19 cellular contexts compared by ENCODE assay signal in genomic region chr7:148116195-148116594, GRCh38.
DNase-seq lines count a peak whose midpoint lies in the region; ATAC-seq and TF ChIP-seq lines count a peak whose summit lies in the region.
"Had no signal": no experiment of that assay in that cellular context is flagged by ENCODE, and none has a peak within 500 bp of the region (broad histone marks: within the 10 kb centered on the region; RNA-seq: fewer than 3 reads in every experiment).

No MANE protein-coding gene starts in this region.

- H3K4me1 ChIP-seq in smooth muscle cell (ENCODE audit: low read depth) = peaks cover 10% of the 10 kb centered on the region

- intact Hi-C loops in cardiac septum (cut with DNase I) = no loop called here
- intact Hi-C loops in MCF 10A (cut with micrococcal nuclease) = no loop called here

- POLR2A ChIA-PET in T-cell (lab: Charles Lee) = no interaction called here
- POLR2A ChIA-PET in MCF 10A (lab: Yijun Ruan, JAX) = no interaction called here

- H3K36me3 Mint-ChIP-seq in T-cell (no peaks in the 10 kb centered on the region), MCF 10A (ENCODE audit: insufficient read depth, unreplicated experiment) (no peaks in the 10 kb centered on the region)
- H3K36me3 Mint-ChIP-seq: CD4-positive, CD25-positive, alpha-beta regulatory T cell had no signal

- H3K79me2 ChIP-seq in smooth muscle cell (ENCODE audit: low read depth) = no peaks in the 10 kb centered on the region

- peaks cover 0 to 3% of the 10 kb centered on the region in 2 donors for H3K27me3 Mint-ChIP-seq in T-cell
- peaks cover 74% of the 10 kb centered on the region for H3K27me3 Mint-ChIP-seq in MCF 10A (ENCODE audit: insufficient read depth, unreplicated experiment)

- H3K9ac ChIP-seq in smooth muscle cell (ENCODE audit: low read depth) = no peak overlapping the region

- H3K4me2 ChIP-seq in smooth muscle cell = peak overlapping the region; percentile 24

- no peak overlapping the region for H2AFZ ChIP-seq in smooth muscle cell (ENCODE audit: low read depth)

- CTCF ChIA-PET in T-cell (lab: Charles Lee) (no interaction called here), MCF 10A (lab: Yijun Ruan, JAX) (interaction anchor here (2.5 kb wide), 1 partner anchor 27 kb away, joined by 9 read pairs; no protein-coding TSS in a partner anchor)

- no peak overlapping the region for H3K27ac Mint-ChIP-seq in T-cell
- no peak overlapping the region for H3K27ac Mint-ChIP-seq in MCF 10A (ENCODE audit: low read depth, unreplicated experiment)
- H3K27ac Mint-ChIP-seq: CD4-positive, CD25-positive, alpha-beta regulatory T cell had no signal

- no peaks in the 10 kb centered on the region for H3K4me1 Mint-ChIP-seq in T-cell
- no peaks in the 10 kb centered on the region for H3K4me1 Mint-ChIP-seq in MCF 10A (ENCODE audit: insufficient read depth, unreplicated experiment)
- H3K4me1 Mint-ChIP-seq: CD4-positive, CD25-positive, alpha-beta regulatory T cell had no signal

- ATAC-seq in T-cell (replicated peaks in 1 of 4) = no peak
- ATAC-seq: HepG2, Right ventricle myocardium inferior had no signal

- no peaks in the 10 kb centered on the region for H3K27me3 ChIP-seq in smooth muscle cell (ENCODE audit: low read depth)

- TF ChIP-seq CTCF in LNCaP clone FGC (IDR thresholded peaks at IDR 0.05; ENCODE audit: control insufficient read depth, extremely low read depth, insufficient read depth) (no peak), smooth muscle cell (IDR thresholded peaks at IDR 0.05; ENCODE audit: borderline replicate concordance, insufficient read depth, poor library complexity, severe bottlenecking) (no peak), MCF 10A (IDR thresholded peaks at IDR 0.05; ENCODE audit: unreplicated experiment) (no peak)

- H3K4me3 ChIP-seq in LNCaP clone FGC (ENCODE audit: low read depth, low read length) (no peak overlapping the region), smooth muscle cell (no peak overlapping the region)
- H3K4me3 ChIP-seq: SK-N-MC had no signal

- H3F3A ChIP-seq in smooth muscle cell (ENCODE audit: low read depth) = peaks cover 3% of the 10 kb centered on the region

- H3K9me3 ChIP-seq in smooth muscle cell (replicated peaks; ENCODE audit: low read depth) = no peaks in the 10 kb centered on the region

- no peaks in the 10 kb centered on the region for H3K36me3 ChIP-seq in smooth muscle cell (ENCODE audit: low read depth)

- H3K4me3 Mint-ChIP-seq in T-cell = no peak overlapping the region
- H3K4me3 Mint-ChIP-seq in MCF 10A (ENCODE audit: unreplicated experiment) = no peak overlapping the region
- H3K4me3 Mint-ChIP-seq: CD4-positive, CD25-positive, alpha-beta regulatory T cell had no signal

- WGBS in smooth muscle cell (ENCODE audit: low lambda C conversion rate) = 65% methylated on average over 5 of the region's 5 CpGs

- BruUV-seq in MCF 10A (replicated peaks; lab: Mats Ljungman, UMichigan) = no TSS peak

- H4K20me1 ChIP-seq in smooth muscle cell (ENCODE audit: low read depth) = no peaks in the 10 kb centered on the region

- H3K9me3 Mint-ChIP-seq in T-cell = no peaks in the 10 kb centered on the region
- no peaks in the 10 kb centered on the region for H3K9me3 Mint-ChIP-seq in MCF 10A (ENCODE audit: unreplicated experiment)
- H3K9me3 Mint-ChIP-seq: CD4-positive, CD25-positive, alpha-beta regulatory T cell had no signal

- DNase-seq in NCI-H82 (lab: John Stamatoyannopoulos, UW) = peak; percentile 29
- no peak for DNase-seq in NCI-H82 treated with DMSO at 0.1 percent for 48 hours (lab: John Stamatoyannopoulos, UW; ENCODE audit: unreplicated experiment)
- DNase-seq in LNCaP clone FGC (ENCODE audit: low read depth) = peak; percentile 17
- peak; percentile 11 for DNase-seq in NCI-H2196 treated with DMSO at 0.1 percent for 48 hours (lab: John Stamatoyannopoulos, UW; ENCODE audit: unreplicated experiment)
- no peak for DNase-seq in smooth muscle cell (lab: John Stamatoyannopoulos, UW; ENCODE audit: unreplicated experiment)
- no peak for DNase-seq in cardiac septum (ENCODE audit: low spot score)
- DNase-seq in T-cell = no peak
- no peak for DNase-seq in MCF 10A (ENCODE audit: unreplicated experiment)
- DNase-seq: AML-193; CD4-positive, CD25-positive, alpha-beta regulatory T cell; Karpas-422; NCI-H1048; NCI-H1694 treated with DMSO at 0.1 percent for 48 hours; NCI-H226; NCI-H774; T-helper 1 cell had no signal

- no peak overlapping the region for H3K27ac ChIP-seq in smooth muscle cell (ENCODE audit: low read depth)
- H3K27ac ChIP-seq: SK-N-MC had no signal

Comparison
In these comparisons a context has a peak if more than half of its experiments do, and no peak if none do; other contexts are left out.
1. DNase-seq: peak in NCI-H82 (single experiment), LNCaP clone FGC (single experiment) and NCI-H2196 treated with DMSO at 0.1 percent for 48 hours (single experiment); none in NCI-H82 treated with DMSO at 0.1 percent for 48 hours (single experiment), smooth muscle cell (single experiment), cardiac septum (single experiment), T-cell (0 of 34) and MCF 10A (single experiment).